ENCODE assay signal across 8 cellular contexts in the genomic region with DNA sequence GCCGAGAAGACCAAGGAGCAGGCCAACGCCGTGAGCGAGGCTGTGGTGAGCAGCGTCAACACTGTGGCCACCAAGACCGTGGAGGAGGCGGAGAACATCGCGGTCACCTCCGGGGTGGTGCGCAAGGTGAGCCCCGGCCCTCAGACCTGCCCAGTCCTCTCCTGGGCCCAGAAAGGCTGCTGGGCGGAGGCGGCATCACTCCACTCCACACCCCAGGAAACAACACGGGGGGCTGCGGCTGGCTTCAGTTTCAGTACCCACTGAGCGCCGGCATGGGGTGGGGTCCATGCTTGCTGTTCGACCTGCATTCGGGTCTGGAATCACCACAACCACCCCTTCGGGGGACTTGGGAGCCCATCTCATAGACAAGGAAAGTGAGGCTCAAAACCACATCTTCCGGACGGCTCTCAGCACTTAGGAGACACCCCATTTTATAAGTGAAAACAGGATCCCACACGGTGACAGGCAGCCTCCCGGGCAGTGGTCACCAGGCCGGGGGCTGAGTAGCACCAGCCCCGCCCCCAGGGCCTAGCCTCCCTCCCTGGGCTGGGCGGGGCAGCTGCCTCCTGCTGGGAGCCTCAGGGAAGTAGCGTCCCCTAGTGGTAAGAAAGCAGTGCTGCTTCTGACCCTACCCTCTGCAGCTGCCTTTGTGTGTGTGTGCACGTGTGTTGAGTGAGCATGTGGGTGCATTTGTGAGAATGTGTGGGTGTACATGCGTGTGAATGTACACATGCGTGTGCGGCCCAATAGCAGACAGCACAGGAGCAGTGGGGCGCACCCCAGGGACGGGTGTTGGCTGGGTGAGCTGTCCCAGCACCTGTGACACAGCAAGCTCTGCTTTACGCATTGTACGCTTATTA. TPM values are rescaled to one million over a fixed set of nuclear protein-coding genes. Genes with fewer than 3 reads are reported as not detected.
DNase-seq lines count a peak whose midpoint lies in the region; ATAC-seq, FAIRE-seq and TF ChIP-seq lines count a peak whose summit lies in the region.

No MANE protein-coding gene starts in this region.

- TF ChIP-seq POLR2A in A549 (IDR thresholded peaks at IDR 0.05; ENCODE audit: low read length): no peak

- TF ChIP-seq RAD21 in A549 (conservative IDR thresholded peaks at IDR 0.05 in 1 of 2, IDR thresholded peaks at IDR 0.05 in 1 of 2): peak; percentile 64 to 82

- POLR2A ChIA-PET in A549 (lab: Yijun Ruan, JAX): interaction anchor here (0.8 to 1.2 kb wide), 3 partner anchors 10 to 135 kb away, joined by 3 read pairs; no protein-coding TSS in a partner anchor

- H3K9me3 ChIP-seq in A549 (no peaks in the 10 kb centered on the region), subcutaneous abdominal adipose tissue (ENCODE audit: control insufficient read depth in 5 of 5, low read length in 5 of 5) (no peaks in the 10 kb centered on the region)

- WGBS in A549 (ENCODE audit: missing lambda C conversion rate): 76% methylated on average over 35 of the region's 37 CpGs

- CTCF ChIA-PET in A549 (lab: Yijun Ruan, JAX): interaction anchor here (0.6 to 5.6 kb wide), 9 partner anchors 8 to 136 kb away, joined by 3 to 23 read pairs (median 6); a partner anchor contains a TSS

- H3K4me2 ChIP-seq in A549: peak overlapping the region; percentile 76

- ATAC-seq in A549 (peak; percentile 36 to 82), HG02588 (IDR thresholded peaks at IDR 0.05; ENCODE audit: unreplicated experiment) (peak; percentile 63), HG02970 (IDR thresholded peaks at IDR 0.05; ENCODE audit: low FRiP score, unreplicated experiment) (no peak)

- no peak for TF ChIP-seq EP300 in A549 (IDR thresholded peaks at IDR 0.05)

- no peak overlapping the region for H3K4me3 ChIP-seq in A549
- H3K4me3 ChIP-seq in subcutaneous abdominal adipose tissue (ENCODE audit: low read depth in 1 of 5, low read length in 5 of 5): peak overlapping the region in 4 of 5 donors; percentile 17 to 80 (median 48)

- TF ChIP-seq CTCF in A549 (IDR thresholded peaks at IDR 0.05) (peak; percentile 82), GM12801 (IDR thresholded peaks at IDR 0.05; ENCODE audit: extremely low read depth, insufficient read length) (peak; percentile 83)

- H3K27me3 ChIP-seq in subcutaneous abdominal adipose tissue (ENCODE audit: control insufficient read depth in 5 of 5, insufficient read depth in 4 of 5, low read length in 5 of 5): no peaks in the 10 kb centered on the region

- peak overlapping the region in 4 of 5 donors; percentile 49 to 71 (median 58) for H3K9ac ChIP-seq in subcutaneous abdominal adipose tissue (ENCODE audit: low read length in 5 of 5)

- H3K36me3 ChIP-seq in subcutaneous abdominal adipose tissue (ENCODE audit: control insufficient read depth in 5 of 5, insufficient read depth in 5 of 5, low read length in 5 of 5): peaks cover 0 to 21% (median 8%) of the 10 kb centered on the region in 5 donors

- DNase-seq in A549 (ENCODE audit: low read depth in 1 of 2, low spot score in 1 of 2) (peak in 1 of 2 experiments; percentile 84), NCI-H82 (lab: John Stamatoyannopoulos, UW) (peak; percentile 84), astrocyte of the hippocampus (ENCODE audit: low read depth, low spot score) (peak; percentile 65), iPS-NIHi7 (ENCODE audit: extremely low spot score) (peak; percentile 86)

- peaks cover 39% of the 10 kb centered on the region for H3K4me1 ChIP-seq in A549
- peaks cover 14 to 75% (median 62%) of the 10 kb centered on the region in 5 donors for H3K4me1 ChIP-seq in subcutaneous abdominal adipose tissue (ENCODE audit: control insufficient read depth in 5 of 5, insufficient read depth in 5 of 5, low read length in 5 of 5)

- H3K27ac ChIP-seq in A549: peak overlapping the region; percentile 68 to 89
- peak overlapping the region; percentile 99 for H3K27ac ChIP-seq in subcutaneous abdominal adipose tissue (ENCODE audit: low read depth, low read length)

- FAIRE-seq in A549 (lab: Jason Lieb, UNC): no peak

TF ChIP-seq in A549, 52 proteins besides CTCF, POLR2A, EP300 and RAD21:
- TF ChIP-seq KDM1A (IDR thresholded peaks at IDR 0.05; ENCODE audit: low read depth) (0 out of 2 replicates have a peak, but pooled peaks have one; percentile 27), MAFK (IDR thresholded peaks at IDR 0.05; ENCODE audit: partially characterized antibody) (no peak), FOSB (CRISPR knock-in tag; IDR thresholded peaks at IDR 0.05) (no peak), CEBPB (IDR thresholded peaks at IDR 0.05) (no peak), MAZ (IDR thresholded peaks at IDR 0.05; ENCODE audit: borderline replicate concordance, low read depth, low read length) (0 out of 2 replicates have a peak, but pooled peaks have one; percentile 61), HOXB13 (CRISPR knock-in tag; IDR thresholded peaks at IDR 0.05; ENCODE audit: low read depth) (no peak), HEYL (CRISPR knock-in tag; IDR thresholded peaks at IDR 0.05) (no peak), EHMT2 (IDR thresholded peaks at IDR 0.05; ENCODE audit: low read depth) (no peak), EHF (CRISPR knock-in tag; IDR thresholded peaks at IDR 0.05) (no peak), CHD4 (IDR thresholded peaks at IDR 0.05; ENCODE audit: borderline replicate concordance) (no peak), RNF2 (IDR thresholded peaks at IDR 0.05; ENCODE audit: borderline replicate concordance, low read depth) (no peak), TFCP2L1 (CRISPR knock-in tag; IDR thresholded peaks at IDR 0.05) (no peak), SMC3 (IDR thresholded peaks at IDR 0.05) (peak; percentile 50), ESRRA (IDR thresholded peaks at IDR 0.05; ENCODE audit: borderline replicate concordance, low read length) (no peak)
- TF ChIP-seq, protein P1, sequence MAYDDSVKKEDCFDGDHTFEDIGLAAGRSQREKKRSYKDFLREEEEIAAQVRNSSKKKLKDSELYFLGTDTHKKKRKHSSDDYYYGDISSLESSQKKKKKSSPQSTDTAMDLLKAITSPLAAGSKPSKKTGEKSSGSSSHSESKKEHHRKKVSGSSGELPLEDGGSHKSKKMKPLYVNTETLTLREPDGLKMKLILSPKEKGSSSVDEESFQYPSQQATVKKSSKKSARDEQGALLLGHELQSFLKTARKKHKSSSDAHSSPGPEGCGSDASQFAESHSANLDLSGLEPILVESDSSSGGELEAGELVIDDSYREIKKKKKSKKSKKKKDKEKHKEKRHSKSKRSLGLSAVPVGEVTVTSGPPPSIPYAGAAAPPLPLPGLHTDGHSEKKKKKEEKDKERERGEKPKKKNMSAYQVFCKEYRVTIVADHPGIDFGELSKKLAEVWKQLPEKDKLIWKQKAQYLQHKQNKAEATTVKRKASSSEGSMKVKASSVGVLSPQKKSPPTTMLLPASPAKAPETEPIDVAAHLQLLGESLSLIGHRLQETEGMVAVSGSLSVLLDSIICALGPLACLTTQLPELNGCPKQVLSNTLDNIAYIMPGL (CRISPR knock-in tag; IDR thresholded peaks at IDR 0.05; ENCODE audit: borderline replicate concordance): no peak
- TF ChIP-seq, protein P2, sequence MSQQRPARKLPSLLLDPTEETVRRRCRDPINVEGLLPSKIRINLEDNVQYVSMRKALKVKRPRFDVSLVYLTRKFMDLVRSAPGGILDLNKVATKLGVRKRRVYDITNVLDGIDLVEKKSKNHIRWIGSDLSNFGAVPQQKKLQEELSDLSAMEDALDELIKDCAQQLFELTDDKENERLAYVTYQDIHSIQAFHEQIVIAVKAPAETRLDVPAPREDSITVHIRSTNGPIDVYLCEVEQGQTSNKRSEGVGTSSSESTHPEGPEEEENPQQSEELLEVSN (IDR thresholded peaks at IDR 0.05; ENCODE audit: borderline replicate concordance, low read depth): no peak
- TF ChIP-seq, protein P3, sequence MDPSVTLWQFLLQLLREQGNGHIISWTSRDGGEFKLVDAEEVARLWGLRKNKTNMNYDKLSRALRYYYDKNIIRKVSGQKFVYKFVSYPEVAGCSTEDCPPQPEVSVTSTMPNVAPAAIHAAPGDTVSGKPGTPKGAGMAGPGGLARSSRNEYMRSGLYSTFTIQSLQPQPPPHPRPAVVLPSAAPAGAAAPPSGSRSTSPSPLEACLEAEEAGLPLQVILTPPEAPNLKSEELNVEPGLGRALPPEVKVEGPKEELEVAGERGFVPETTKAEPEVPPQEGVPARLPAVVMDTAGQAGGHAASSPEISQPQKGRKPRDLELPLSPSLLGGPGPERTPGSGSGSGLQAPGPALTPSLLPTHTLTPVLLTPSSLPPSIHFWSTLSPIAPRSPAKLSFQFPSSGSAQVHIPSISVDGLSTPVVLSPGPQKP (IDR thresholded peaks at IDR 0.05; ENCODE audit: low read depth, low read length): no peak
- TF ChIP-seq, protein P4, sequence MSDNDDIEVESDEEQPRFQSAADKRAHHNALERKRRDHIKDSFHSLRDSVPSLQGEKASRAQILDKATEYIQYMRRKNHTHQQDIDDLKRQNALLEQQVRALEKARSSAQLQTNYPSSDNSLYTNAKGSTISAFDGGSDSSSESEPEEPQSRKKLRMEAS (IDR thresholded peaks at IDR 0.05): peak; percentile 74

RNA-seq across cellular contexts. Expression of a gene that starts 1.8 kb away (rescaled TPM):
- polyA plus RNA-seq in A549 (2011; rRNA removed): 14.0 and 17.9 TPM in 2 replicates
- polyA plus RNA-seq in A549 (2012; cell fraction: cytosol; rRNA removed): 26.0 and 30.4 TPM in 2 replicates
- 17.8 and 19.6 TPM in 2 replicates for polyA plus RNA-seq in A549 (2012; cell fraction: nucleus; rRNA removed)
- polyA plus RNA-seq in A549 (2017; fragmentation: RNase III; extraction: RNeasy Plus Mini Kit Qiagen cat#74134 plus additional on column Dnase treatment): 7.4 to 9.9 TPM (median 8.4 TPM) in 3 replicates
- 10.0 and 13.5 TPM in 2 replicates for polyA minus RNA-seq in A549 (2011; rRNA and poly(A)+ RNA removed)

RNA-seq across cellular contexts. Expression of a gene that starts 2.8 kb away (rescaled TPM):
- polyA plus RNA-seq in A549 (2011; rRNA removed): 1.1 and 1.4 TPM in 2 replicates
- 0.36 and 0.54 TPM in 2 replicates for polyA plus RNA-seq in A549 (2012; cell fraction: cytosol; rRNA removed)
- 0.67 and 0.81 TPM in 2 replicates for polyA plus RNA-seq in A549 (2012; cell fraction: nucleus; rRNA removed)
- polyA plus RNA-seq in A549 (2017; fragmentation: RNase III; extraction: RNeasy Plus Mini Kit Qiagen cat#74134 plus additional on column Dnase treatment): 0.33 to 0.54 TPM (median 0.35 TPM) in 3 replicates
- 1.3 and 1.7 TPM in 2 replicates for polyA minus RNA-seq in A549 (2011; rRNA and poly(A)+ RNA removed)

RNA-seq across cellular contexts. Expression of a gene that starts 8.0 kb away (rescaled TPM):
- polyA plus RNA-seq in A549 (2011; rRNA removed): not detected in 2 replicates
- polyA plus RNA-seq in A549 (2012; cell fraction: cytosol; rRNA removed): not detected in 2 replicates
- not detected in 2 replicates for polyA plus RNA-seq in A549 (2012; cell fraction: nucleus; rRNA removed)
- polyA plus RNA-seq in A549 (2017; fragmentation: RNase III; extraction: RNeasy Plus Mini Kit Qiagen cat#74134 plus additional on column Dnase treatment): not detected in 3 replicates
- not detected in 2 replicates for polyA minus RNA-seq in A549 (2011; rRNA and poly(A)+ RNA removed)

RNA-seq across cellular contexts. Expression of a gene that starts 59.9 kb away (rescaled TPM):
- polyA plus RNA-seq in A549 (2011; rRNA removed) (not detected in 2 replicates), A549 (2017; fragmentation: RNase III; extraction: RNeasy Plus Mini Kit Qiagen cat#74134 plus additional on column Dnase treatment) (not detected in 3 replicates)
- 0.34 and 0.46 TPM in 2 replicates for polyA plus RNA-seq in A549 (2012; cell fraction: cytosol; rRNA removed)
- 0.62 TPM in 1 of 2 replicates, not detected in the other for polyA plus RNA-seq in A549 (2012; cell fraction: nucleus; rRNA removed)
- not detected in 2 replicates for polyA minus RNA-seq in A549 (2011; rRNA and poly(A)+ RNA removed)
